In genomic region chr2:201263774-201264173, GRCh38 we compare ENCODE assay signal across 12 cellular contexts. TPM values are rescaled to one million over a fixed set of nuclear protein-coding genes. Genes with fewer than 3 reads are reported as not detected.
DNase-seq lines count a peak whose midpoint lies in the region; ATAC-seq lines count a peak whose summit lies in the region.
"Had no signal": no experiment of that assay in that cellular context is flagged by ENCODE, and none has a peak within 500 bp of the region (broad histone marks: within the 10 kb centered on the region; RNA-seq: fewer than 3 reads in every experiment).

No MANE protein-coding gene starts in this region.

- H3K27me3 Mint-ChIP-seq in activated T-helper 2 cell treated with anti-CD3 and anti-CD28 coated beads, Interferon-gamma antibody, Interleukin-2, Interleukin-4, amounts not matched to agents 10 μg/mL and 5 μg/mL and 100 μg/mL, durations not matched to agents 14 hours and 24 hours and 36 hours (ENCODE audit: low read depth): no peaks in the 10 kb centered on the region

- peak overlapping the region; percentile 84 for H3K27ac Mint-ChIP-seq in activated T-helper 2 cell treated with anti-CD3 and anti-CD28 coated beads, Interferon-gamma antibody, Interleukin-2, Interleukin-4, amounts not matched to agents 10 μg/mL and 5 μg/mL and 100 μg/mL, durations not matched to agents 14 hours and 24 hours and 36 hours

- peak; percentile 67 for DNase-seq in activated effector memory CD4-positive, alpha-beta T cell treated with anti-CD3 and anti-CD28 coated beads, Interleukin-2, amount 50 U/mL, for 16 hours
- no peak for DNase-seq in activated effector memory CD4-positive, alpha-beta T cell treated with Interleukin-2 at 50 U/mL for 16 hours
- no peak for DNase-seq in activated T-helper 2 cell treated with anti-CD3 and anti-CD28 coated beads, Interferon-gamma antibody, Interleukin-2, Interleukin-4, amounts not matched to agents 10 μg/mL and 5 μg/mL and 100 μg/mL, durations not matched to agents 14 hours and 24 hours and 36 hours (ENCODE audit: low spot score)
- peak; percentile 15 for DNase-seq in stimulated activated naive CD4-positive, alpha-beta T cell treated with Interleukin-2 at 50 U/mL for 16 hours (lab: John Stamatoyannopoulos, UW)
- no peak for DNase-seq in right cardiac atrium
- DNase-seq in HUDEP-2 (lab: John Stamatoyannopoulos, UW; ENCODE audit: unreplicated experiment in 76 of 76): no peak
- DNase-seq: DMS53, lower lobe of right lung, NCI-H345, OCI-M1 had no signal

- H3K27ac ChIP-seq in KOPT-K1 (ENCODE audit: low read depth, low read length, poor library complexity, severe bottlenecking) (peak overlapping the region; percentile 69), right cardiac atrium (ENCODE audit: low read length) (no peak overlapping the region)
- H3K27ac ChIP-seq: lower lobe of right lung had no signal

- intact Hi-C loops in activated T-helper 2 cell treated with anti-CD3 and anti-CD28 coated beads, Interferon-gamma antibody, Interleukin-2, Interleukin-4, amounts not matched to agents 10 μg/mL and 5 μg/mL and 100 μg/mL, durations not matched to agents 14 hours and 24 hours and 36 hours (cut with micrococcal nuclease): loop anchor here (1.0 to 10.0 kb wide), 5 partner anchors 9 to 1001 kb away; partner anchors contain the start of gene NOP58
- intact Hi-C loops in right cardiac atrium (cut with DNase I): no loop called here

- peaks cover 36% of the 10 kb centered on the region for H3K36me3 ChIP-seq in KOPT-K1 (ENCODE audit: insufficient read depth, low read length)

- peaks cover 2% of the 10 kb centered on the region for H3K4me1 ChIP-seq in right cardiac atrium (ENCODE audit: control insufficient read depth, insufficient read depth, low read length)

- H3K27me3 ChIP-seq in right cardiac atrium (ENCODE audit: control insufficient read depth, insufficient read depth): no peaks in the 10 kb centered on the region

- peaks cover 65% of the 10 kb centered on the region for H3K4me1 Mint-ChIP-seq in activated T-helper 2 cell treated with anti-CD3 and anti-CD28 coated beads, Interferon-gamma antibody, Interleukin-2, Interleukin-4, amounts not matched to agents 10 μg/mL and 5 μg/mL and 100 μg/mL, durations not matched to agents 14 hours and 24 hours and 36 hours (ENCODE audit: low read depth)

- H3K4me3 Mint-ChIP-seq in activated T-helper 2 cell treated with anti-CD3 and anti-CD28 coated beads, Interferon-gamma antibody, Interleukin-2, Interleukin-4, amounts not matched to agents 10 μg/mL and 5 μg/mL and 100 μg/mL, durations not matched to agents 14 hours and 24 hours and 36 hours (ENCODE audit: low read depth): peak overlapping the region; percentile 54

- no peak for ATAC-seq in HG03469 (IDR thresholded peaks at IDR 0.05; ENCODE audit: unreplicated experiment)
- ATAC-seq in right cardiac atrium: no peak
- ATAC-seq: lower lobe of right lung had no signal

- H3K9me3 ChIP-seq in KOPT-K1 (ENCODE audit: insufficient read depth, low read length, poor library complexity, severe bottlenecking) (no peaks in the 10 kb centered on the region), right cardiac atrium (ENCODE audit: control insufficient read depth, low read length) (no peaks in the 10 kb centered on the region)
- H3K9me3 ChIP-seq: lower lobe of right lung had no signal

- WGBS in right cardiac atrium: 88% methylated on average over 2 of the region's 2 CpGs

- no peak overlapping the region for H3K4me3 ChIP-seq in right cardiac atrium (ENCODE audit: low read length)

- no peaks in the 10 kb centered on the region for H3K9me3 Mint-ChIP-seq in activated T-helper 2 cell treated with anti-CD3 and anti-CD28 coated beads, Interferon-gamma antibody, Interleukin-2, Interleukin-4, amounts not matched to agents 10 μg/mL and 5 μg/mL and 100 μg/mL, durations not matched to agents 14 hours and 24 hours and 36 hours

- peaks cover 51% of the 10 kb centered on the region for H3K36me3 Mint-ChIP-seq in activated T-helper 2 cell treated with anti-CD3 and anti-CD28 coated beads, Interferon-gamma antibody, Interleukin-2, Interleukin-4, amounts not matched to agents 10 μg/mL and 5 μg/mL and 100 μg/mL, durations not matched to agents 14 hours and 24 hours and 36 hours (ENCODE audit: low read depth)

RNA-seq across cellular contexts. Expression of gene CASP8, which starts 3.4 kb away (rescaled TPM):
- total RNA-seq in activated T-helper 2 cell treated with anti-CD3 and anti-CD28 coated beads, Interferon-gamma antibody, Interleukin-2, Interleukin-4, amounts not matched to agents 10 μg/mL and 5 μg/mL and 100 μg/mL, durations not matched to agents 14 hours and 24 hours and 36 hours: 43.5 and 44.1 TPM in 2 replicates
- total RNA-seq in right cardiac atrium: 1 to 10 TPM; 3.7 to 5.4 (median 4.7) TPM
- polyA plus RNA-seq in right cardiac atrium: 2.6 TPM

Comparison
In these comparisons a context has a peak if more than half of its experiments do, and no peak if none do; other contexts are left out.
1. DNase-seq: peak in activated effector memory CD4-positive, alpha-beta T cell treated with anti-CD3 and anti-CD28 coated beads, Interleukin-2, amount 50 U/mL, for 16 hours (single experiment) and stimulated activated naive CD4-positive, alpha-beta T cell treated with Interleukin-2 at 50 U/mL for 16 hours (single experiment); none in activated effector memory CD4-positive, alpha-beta T cell treated with Interleukin-2 at 50 U/mL for 16 hours (single experiment), activated T-helper 2 cell treated with anti-CD3 and anti-CD28 coated beads, Interferon-gamma antibody, Interleukin-2, Interleukin-4, amounts not matched to agents 10 μg/mL and 5 μg/mL and 100 μg/mL, durations not matched to agents 14 hours and 24 hours and 36 hours (single experiment), right cardiac atrium (0 of 3) and HUDEP-2 (0 of 76).